Comparison of ENCODE assay signal across 11 cellular contexts in genomic region chr11:3825473-3826154, GRCh38. TPM values are rescaled to one million over a fixed set of nuclear protein-coding genes. Genes with fewer than 3 reads are reported as not detected.
A peak's percentile ranks its signal among the peaks of the same experiment; 100 is the strongest.
DNase-seq lines count a peak whose midpoint lies in the region; ATAC-seq and TF ChIP-seq lines count a peak whose summit lies in the region.
"Had no signal": no experiment of that assay in that cellular context is flagged by ENCODE, and none has a peak within 500 bp of the region (broad histone marks: within the 10 kb centered on the region; RNA-seq: fewer than 3 reads in every experiment).

No MANE protein-coding gene starts in this region.

- H3K27me3 ChIP-seq in smooth muscle cell (ENCODE audit: low read depth), result no peaks in the 10 kb centered on the region

- CTCF ChIA-PET in activated CD4-positive, alpha-beta T cell treated with anti-CD3 and anti-CD28 coated beads, Interleukin-2, amount 10 ng/mL, durations not matched to agents 7 days and 5 days (lab: Charles Lee), result interaction anchor here (0.8 to 2.3 kb wide), 11 partner anchors 9 to 247 kb away, joined by 3 to 7 read pairs (median 4); partner anchors contain the start of gene PGAP2

- peaks cover 14% of the 10 kb centered on the region for H3K79me2 ChIP-seq in smooth muscle cell (ENCODE audit: low read depth)

- no peaks in the 10 kb centered on the region for H3K36me3 ChIP-seq in smooth muscle cell (ENCODE audit: low read depth)

- H3K36me3 Mint-ChIP-seq in activated CD4-positive, alpha-beta T cell treated with anti-CD3 and anti-CD28 coated beads, Interleukin-2, amount 10 ng/mL, durations not matched to agents 7 days and 5 days (ENCODE audit: low read depth), result peaks cover 57% of the 10 kb centered on the region
- H3K36me3 Mint-ChIP-seq in stimulated activated effector memory CD8-positive, alpha-beta T cell treated with anti-CD3 and anti-CD28 coated beads, Interleukin-12 subunit alpha, Interleukin-12 subunit beta, amount 100 ng/mL, for 72 hours, result peaks cover 74% of the 10 kb centered on the region

- POLR2A ChIA-PET in activated CD4-positive, alpha-beta T cell treated with anti-CD3 and anti-CD28 coated beads, Interleukin-2, amount 10 ng/mL, durations not matched to agents 7 days and 5 days (lab: Charles Lee), result interaction anchor here (0.6 kb wide), 1 partner anchor 25 kb away, joined by 8 read pairs; no protein-coding TSS in a partner anchor

- H3K27ac Mint-ChIP-seq in activated CD4-positive, alpha-beta T cell treated with anti-CD3 and anti-CD28 coated beads, Interleukin-2, amount 10 ng/mL, durations not matched to agents 7 days and 5 days, result peak overlapping the region; percentile 66
- H3K27ac Mint-ChIP-seq in stimulated activated effector memory CD8-positive, alpha-beta T cell treated with anti-CD3 and anti-CD28 coated beads, Interleukin-12 subunit alpha, Interleukin-12 subunit beta, amount 100 ng/mL, for 72 hours, result peak overlapping the region; percentile 88

- no peak overlapping the region for H3K4me3 ChIP-seq in smooth muscle cell
- H3K4me3 ChIP-seq: GM23248 had no signal

- ATAC-seq in stimulated activated effector memory CD8-positive, alpha-beta T cell treated with anti-CD3 and anti-CD28 coated beads, Interleukin-12 subunit alpha, Interleukin-12 subunit beta, amount 100 ng/mL, for 72 hours, result peak; percentile 19

- H3K4me2 ChIP-seq in smooth muscle cell, result no peak overlapping the region

- H3F3A ChIP-seq in smooth muscle cell (ENCODE audit: low read depth), result no peaks in the 10 kb centered on the region

- no peaks in the 10 kb centered on the region for H3K27me3 Mint-ChIP-seq in activated CD4-positive, alpha-beta T cell treated with anti-CD3 and anti-CD28 coated beads, Interleukin-2, amount 10 ng/mL, durations not matched to agents 7 days and 5 days

- TF ChIP-seq CTCF in smooth muscle cell (IDR thresholded peaks at IDR 0.05; ENCODE audit: borderline replicate concordance, insufficient read depth, poor library complexity, severe bottlenecking), result no peak

- H3K27ac ChIP-seq in cingulate gyrus (ENCODE audit: low read depth, low read length) (peak overlapping the region; percentile 98), smooth muscle cell (ENCODE audit: low read depth) (no peak overlapping the region)
- H3K27ac ChIP-seq: GM23248 had no signal

- DNase-seq in activated CD4-positive, alpha-beta T cell treated with anti-CD3 and anti-CD28 coated beads, Interleukin-2, amount 10 ng/mL, durations not matched to agents 7 days and 5 days, result no peak
- no peak for DNase-seq in activated CD4-positive, alpha-beta T cell treated with anti-CD3 and anti-CD28 coated beads for 48 hours
- DNase-seq in OCI-M1 (lab: John Stamatoyannopoulos, UW) (peak; percentile 53), smooth muscle cell (lab: John Stamatoyannopoulos, UW; ENCODE audit: unreplicated experiment) (no peak), NCI-H1105 treated with DMSO at 0.1 percent for 48 hours (lab: John Stamatoyannopoulos, UW) (no peak), COLO829 (ENCODE audit: low spot score) (no peak)
- DNase-seq in stimulated activated effector memory CD8-positive, alpha-beta T cell treated with anti-CD3 and anti-CD28 coated beads, Interleukin-12 subunit alpha, Interleukin-12 subunit beta, amount 100 ng/mL, for 72 hours (ENCODE audit: low spot score in 2 of 2), result no peak
- DNase-seq: NCI-H2227 treated with DMSO at 0.1 percent for 48 hours, occipital lobe had no signal

- H3K4me3 Mint-ChIP-seq in activated CD4-positive, alpha-beta T cell treated with anti-CD3 and anti-CD28 coated beads, Interleukin-2, amount 10 ng/mL, durations not matched to agents 7 days and 5 days, result no peak overlapping the region
- no peak overlapping the region for H3K4me3 Mint-ChIP-seq in stimulated activated effector memory CD8-positive, alpha-beta T cell treated with anti-CD3 and anti-CD28 coated beads, Interleukin-12 subunit alpha, Interleukin-12 subunit beta, amount 100 ng/mL, for 72 hours

- H3K9me3 Mint-ChIP-seq in activated CD4-positive, alpha-beta T cell treated with anti-CD3 and anti-CD28 coated beads, Interleukin-2, amount 10 ng/mL, durations not matched to agents 7 days and 5 days, result no peaks in the 10 kb centered on the region
- no peaks in the 10 kb centered on the region for H3K9me3 Mint-ChIP-seq in stimulated activated effector memory CD8-positive, alpha-beta T cell treated with anti-CD3 and anti-CD28 coated beads, Interleukin-12 subunit alpha, Interleukin-12 subunit beta, amount 100 ng/mL, for 72 hours

- WGBS in smooth muscle cell (ENCODE audit: low lambda C conversion rate), result 88% methylated on average over 8 of the region's 8 CpGs

- H3K4me1 Mint-ChIP-seq in activated CD4-positive, alpha-beta T cell treated with anti-CD3 and anti-CD28 coated beads, Interleukin-2, amount 10 ng/mL, durations not matched to agents 7 days and 5 days, result peaks cover 40% of the 10 kb centered on the region
- peaks cover 46% of the 10 kb centered on the region for H3K4me1 Mint-ChIP-seq in stimulated activated effector memory CD8-positive, alpha-beta T cell treated with anti-CD3 and anti-CD28 coated beads, Interleukin-12 subunit alpha, Interleukin-12 subunit beta, amount 100 ng/mL, for 72 hours

- no peak overlapping the region for H3K9ac ChIP-seq in smooth muscle cell (ENCODE audit: low read depth)
- H3K9ac ChIP-seq: GM23248 had no signal

- no peaks in the 10 kb centered on the region for H3K9me3 ChIP-seq in smooth muscle cell (replicated peaks; ENCODE audit: low read depth)

- H2AFZ ChIP-seq in smooth muscle cell (ENCODE audit: low read depth), result no peak overlapping the region
- H2AFZ ChIP-seq: GM23248 had no signal

- no peaks in the 10 kb centered on the region for H3K4me1 ChIP-seq in smooth muscle cell (ENCODE audit: low read depth)

- H4K20me1 ChIP-seq in smooth muscle cell (ENCODE audit: low read depth), result peaks cover 30% of the 10 kb centered on the region

RNA-seq across cellular contexts. Expression of gene RHOG, which starts 15.1 kb away (rescaled TPM):
- total RNA-seq in activated CD4-positive, alpha-beta T cell treated with anti-CD3 and anti-CD28 coated beads, Interleukin-2, amount 10 ng/mL, durations not matched to agents 7 days and 5 days, result 100 to 1,000 TPM; 158 to 172 TPM
- total RNA-seq in smooth muscle cell, result 20.2 and 20.7 TPM in 2 replicates
- polyA plus RNA-seq in smooth muscle cell, result 32.7 and 51.3 TPM in 2 replicates

RNA-seq across cellular contexts. Expression of gene PGAP2, which starts 17.3 kb away (rescaled TPM):
- total RNA-seq in activated CD4-positive, alpha-beta T cell treated with anti-CD3 and anti-CD28 coated beads, Interleukin-2, amount 10 ng/mL, durations not matched to agents 7 days and 5 days, result 10 to 100 TPM; 30.0 to 30.9 TPM
- total RNA-seq in smooth muscle cell, result 8.7 and 9.5 TPM in 2 replicates
- polyA plus RNA-seq in smooth muscle cell, result 10.9 and 22.9 TPM in 2 replicates

RNA-seq across cellular contexts. Expression of gene NUP98, which starts 28.3 kb away (rescaled TPM):
- 100 to 1,000 TPM in 1 of 2 experiments, 10 to 100 TPM in 1; 94.7 to 116 TPM for total RNA-seq in activated CD4-positive, alpha-beta T cell treated with anti-CD3 and anti-CD28 coated beads, Interleukin-2, amount 10 ng/mL, durations not matched to agents 7 days and 5 days
- 81.8 and 84.0 TPM in 2 replicates for total RNA-seq in smooth muscle cell
- 15.8 and 19.6 TPM in 2 replicates for polyA plus RNA-seq in smooth muscle cell

RNA-seq across cellular contexts. Expression of gene STIM1, which starts 29.9 kb away (rescaled TPM):
- 100 to 1,000 TPM; 103 to 108 TPM for total RNA-seq in activated CD4-positive, alpha-beta T cell treated with anti-CD3 and anti-CD28 coated beads, Interleukin-2, amount 10 ng/mL, durations not matched to agents 7 days and 5 days
- total RNA-seq in smooth muscle cell, result 19.0 and 31.5 TPM in 2 replicates
- 15.3 and 25.3 TPM in 2 replicates for polyA plus RNA-seq in smooth muscle cell
